In genomic region chr1:167676205-167676915, GRCh38 we compare ENCODE assay signal across 1 cellular context.
TF ChIP-seq lines count a peak whose summit lies in the region.

No MANE protein-coding gene starts in this region.

TF ChIP-seq in GM12878, 131 proteins besides CTCF, POLR2A, EP300 and RAD21 (continued from another document):
- 0 out of 2 replicates have a peak, but pooled peaks have one; percentile 36 for TF ChIP-seq ZNF687 (IDR thresholded peaks at IDR 0.05)
- TF ChIP-seq POLR2AphosphoS5 (IDR thresholded peaks at IDR 0.05; ENCODE audit: low read length), result no peak
- TF ChIP-seq ZBTB11 (CRISPR knock-in tag; IDR thresholded peaks at IDR 0.05), result no peak
- TF ChIP-seq HSF1 (IDR thresholded peaks at IDR 0.05; ENCODE audit: low read depth, low read length), result no peak
- no peak for TF ChIP-seq ZNF274 (IDR thresholded peaks at IDR 0.05; ENCODE audit: insufficient read depth, insufficient read length)
- no peak for TF ChIP-seq CREB1 (IDR thresholded peaks at IDR 0.05; ENCODE audit: low read depth)
- peak; percentile 20; the same call in 1 of the 2 replicates for TF ChIP-seq SMC3 (IDR thresholded peaks at IDR 0.05; ENCODE audit: borderline replicate concordance, low read length)
- TF ChIP-seq BCLAF1 (IDR thresholded peaks at IDR 0.05), result no peak
- no peak for TF ChIP-seq KDM1A (IDR thresholded peaks at IDR 0.05; ENCODE audit: borderline replicate concordance)
- no peak for TF ChIP-seq SREBF1 (IDR thresholded peaks at IDR 0.05; ENCODE audit: low read length)
- TF ChIP-seq POU2F2 (IDR thresholded peaks at IDR 0.05; ENCODE audit: borderline replicate concordance, low read depth, low read length), result peak; percentile 95
- no peak for TF ChIP-seq LARP7 (IDR thresholded peaks at IDR 0.05)
- TF ChIP-seq WRNIP1 (IDR thresholded peaks at IDR 0.05; ENCODE audit: borderline replicate concordance, low read depth, low read length), result no peak
- TF ChIP-seq JUNB (IDR thresholded peaks at IDR 0.05), result peak; percentile 50; the same call in 1 of the 2 replicates
- TF ChIP-seq SUPT20H (IDR thresholded peaks at IDR 0.05; ENCODE audit: borderline replicate concordance, control insufficient read depth, low read depth, low read length), result no peak
- TF ChIP-seq CBX5 (IDR thresholded peaks at IDR 0.05; ENCODE audit: low read depth), result no peak
- no peak for TF ChIP-seq CUX1 (IDR thresholded peaks at IDR 0.05; ENCODE audit: insufficient replicate concordance, low read depth, low read length)
- no peak for TF ChIP-seq STAT3 (IDR thresholded peaks at IDR 0.05; ENCODE audit: low read depth, low read length)
- TF ChIP-seq DPF2 (IDR thresholded peaks at IDR 0.05), result peak; percentile 25; the same call in 1 of the 2 replicates
- TF ChIP-seq RUNX3 (IDR thresholded peaks at IDR 0.05; ENCODE audit: low read length), result 0 out of 2 replicates have a peak, but pooled peaks have one; percentile 63
- TF ChIP-seq CEBPZ (IDR thresholded peaks at IDR 0.05; ENCODE audit: low read depth, low read length), result no peak
- no peak for TF ChIP-seq ZBED1 (IDR thresholded peaks at IDR 0.05; ENCODE audit: borderline replicate concordance)
- no peak for TF ChIP-seq HCFC1 (IDR thresholded peaks at IDR 0.05; ENCODE audit: low read length)
- no peak for TF ChIP-seq EGR1 (IDR thresholded peaks at IDR 0.05; ENCODE audit: borderline replicate concordance in 1 of 2, low read depth in 2 of 2, low read length in 2 of 2)
- TF ChIP-seq EZH2 (IDR thresholded peaks at IDR 0.05; ENCODE audit: borderline replicate concordance, control insufficient read depth, low read depth, low read length), result no peak
- no peak for TF ChIP-seq SRF (IDR thresholded peaks at IDR 0.05; ENCODE audit: low read depth in 2 of 2, low read length in 2 of 2)
TF ChIP-seq in GM12878: peak in this region for 20.
